ENCODE assay signal across 2 cellular contexts in genomic region chr22:35473971-35474370, GRCh38.
TF ChIP-seq lines count a peak whose summit lies in the region.

No MANE protein-coding gene starts in this region.

TF ChIP-seq in IMR-90, 13 proteins besides CTCF, POLR2A, EP300 and RAD21 (continued from another document):
- no peak for TF ChIP-seq RFX5 (IDR thresholded peaks at IDR 0.05; ENCODE audit: low read depth, low read length)
- no peak for TF ChIP-seq RCOR1 (IDR thresholded peaks at IDR 0.05; ENCODE audit: insufficient replicate concordance, low read length)
- TF ChIP-seq MXI1 (IDR thresholded peaks at IDR 0.05; ENCODE audit: borderline replicate concordance, low read depth, low read length) = no peak
- TF ChIP-seq BHLHE40 (IDR thresholded peaks at IDR 0.05; ENCODE audit: low read depth, low read length) = no peak
- no peak for TF ChIP-seq CHD1 (IDR thresholded peaks at IDR 0.05; ENCODE audit: low read depth, low read length)
- no peak for TF ChIP-seq FOS (IDR thresholded peaks at IDR 0.05; ENCODE audit: low read depth, low read length)
- TF ChIP-seq CEBPB (IDR thresholded peaks at IDR 0.05; ENCODE audit: low read depth, low read length) = no peak
- TF ChIP-seq MAZ (IDR thresholded peaks at IDR 0.05; ENCODE audit: borderline replicate concordance, low read depth, low read length) = no peak
- TF ChIP-seq MAFK (IDR thresholded peaks at IDR 0.05; ENCODE audit: low read depth, low read length) = no peak
- no peak for TF ChIP-seq SMC3 (IDR thresholded peaks at IDR 0.05; ENCODE audit: low read depth, low read length)
- TF ChIP-seq, protein P1, sequence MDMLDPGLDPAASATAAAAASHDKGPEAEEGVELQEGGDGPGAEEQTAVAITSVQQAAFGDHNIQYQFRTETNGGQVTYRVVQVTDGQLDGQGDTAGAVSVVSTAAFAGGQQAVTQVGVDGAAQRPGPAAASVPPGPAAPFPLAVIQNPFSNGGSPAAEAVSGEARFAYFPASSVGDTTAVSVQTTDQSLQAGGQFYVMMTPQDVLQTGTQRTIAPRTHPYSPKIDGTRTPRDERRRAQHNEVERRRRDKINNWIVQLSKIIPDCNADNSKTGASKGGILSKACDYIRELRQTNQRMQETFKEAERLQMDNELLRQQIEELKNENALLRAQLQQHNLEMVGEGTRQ (IDR thresholded peaks at IDR 0.05; ENCODE audit: low read depth, low read length) = no peak

TF ChIP-seq in HEK293T, 16 proteins besides CTCF, POLR2A, EP300 and RAD21 (continued from another document):
- TF ChIP-seq PKNOX1 (IDR thresholded peaks at IDR 0.05) (no peak), NFRKB (IDR thresholded peaks at IDR 0.05) (no peak), CTBP1 (IDR thresholded peaks at IDR 0.05; ENCODE audit: borderline replicate concordance) (no peak), LEF1 (IDR thresholded peaks at IDR 0.05; ENCODE audit: borderline replicate concordance) (no peak), FOXA1 (IDR thresholded peaks at IDR 0.05) (no peak), FOXK2 (IDR thresholded peaks at IDR 0.05) (no peak), HDGF (IDR thresholded peaks at IDR 0.05; ENCODE audit: borderline replicate concordance) (no peak), FOXM1 (IDR thresholded peaks at IDR 0.05; ENCODE audit: borderline replicate concordance) (no peak), ZNF384 (IDR thresholded peaks at IDR 0.05) (no peak), L3MBTL2 (conservative IDR thresholded peaks at IDR 0.05) (no peak), BHLHE40 (IDR thresholded peaks at IDR 0.05; ENCODE audit: borderline replicate concordance) (no peak)
